Comparison of ENCODE assay signal across 8 cellular contexts in the genomic region with DNA sequence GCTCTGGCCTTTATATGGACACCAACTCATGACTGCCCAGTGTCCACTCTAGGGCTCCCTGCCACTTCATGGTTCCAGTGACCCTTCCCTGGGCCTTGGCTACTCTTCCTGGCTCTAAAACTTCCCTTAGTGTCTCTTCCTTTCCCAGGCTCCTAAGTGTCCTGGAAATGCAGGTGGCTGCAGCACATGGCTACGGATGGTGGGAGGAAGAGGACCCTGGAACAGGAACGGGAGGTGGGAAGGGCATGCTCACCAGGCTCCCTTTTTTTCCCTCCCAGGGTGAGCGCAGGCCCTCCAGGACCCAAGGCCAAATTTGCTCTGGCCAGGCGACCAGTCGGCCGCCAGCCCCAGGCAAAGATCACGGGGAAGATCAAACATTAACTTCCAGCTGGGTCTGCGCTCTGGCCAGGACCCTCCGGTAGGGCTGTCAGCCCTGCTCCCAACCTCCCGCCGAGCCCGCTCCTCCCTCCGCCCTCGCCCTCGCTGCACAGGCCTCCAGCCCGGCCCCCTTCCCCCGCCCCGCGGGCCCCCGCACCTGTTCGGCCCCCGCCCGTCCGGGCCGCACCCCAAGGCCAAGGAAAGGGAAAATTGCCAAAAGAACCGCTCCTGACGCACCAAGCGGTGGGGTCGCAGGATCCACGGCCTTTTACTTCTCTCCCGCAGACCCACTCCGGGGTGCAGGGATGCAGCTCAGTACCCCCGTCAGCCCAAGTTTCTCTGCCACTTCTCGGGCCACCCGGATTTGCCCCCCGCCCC. TPM values are rescaled to one million over a fixed set of nuclear protein-coding genes. Genes with fewer than 3 reads are reported as not detected.
A peak's percentile ranks its signal among the peaks of the same experiment; 100 is the strongest.
DNase-seq lines count a peak whose midpoint lies in the region; ATAC-seq lines count a peak whose summit lies in the region.

No MANE protein-coding gene starts in this region.

- no peaks in the 10 kb centered on the region for H3K9me3 ChIP-seq in effector memory CD4-positive, alpha-beta T cell (ENCODE audit: control insufficient read depth, low read length)
- H3K9me3 ChIP-seq in naive thymus-derived CD4-positive, alpha-beta T cell (ENCODE audit: control insufficient read depth in 2 of 3, low read length in 3 of 3), result no peaks in the 10 kb centered on the region
- H3K9me3 ChIP-seq in aorta (ENCODE audit: control insufficient read depth, low read length) (no peaks in the 10 kb centered on the region), MG63 (no peaks in the 10 kb centered on the region)

- DNase-seq in Right ventricle myocardium inferior (ENCODE audit: missing footprints), result no peak
- no peak for DNase-seq in cardiac septum (ENCODE audit: low spot score)
- DNase-seq in effector memory CD4-positive, alpha-beta T cell, result no peak
- peak in 6 of 9 donors; percentile 11 to 23 (median 20) for DNase-seq in naive thymus-derived CD4-positive, alpha-beta T cell
- peak in 1 of 2 donors; percentile 62 for DNase-seq in aorta
- DNase-seq in head of caudate nucleus, result no peak
- no peak for DNase-seq in MG63

- H3K36me3 Mint-ChIP-seq in naive thymus-derived CD4-positive, alpha-beta T cell, result peaks cover 0 to 8% (median 0%) of the 10 kb centered on the region in 5 donors

- POLR2A ChIA-PET in naive thymus-derived CD4-positive, alpha-beta T cell (lab: Charles Lee), result interaction anchor here (0.7 to 2.5 kb wide), 5 partner anchors 10 to 108 kb away, joined by 3 to 13 read pairs (median 3); a partner anchor contains a TSS

- H3K4me1 ChIP-seq in effector memory CD4-positive, alpha-beta T cell (ENCODE audit: control insufficient read depth, insufficient read depth, low read length, poor library complexity, severe bottlenecking), result peaks cover 19% of the 10 kb centered on the region
- H3K4me1 ChIP-seq in naive thymus-derived CD4-positive, alpha-beta T cell (ENCODE audit: control insufficient read depth in 2 of 2, insufficient read depth in 2 of 2, low read length in 2 of 2), result peaks cover 10 to 20% of the 10 kb centered on the region in 2 donors
- no peaks in the 10 kb centered on the region for H3K4me1 ChIP-seq in aorta (ENCODE audit: control insufficient read depth in 1 of 2, insufficient read depth in 2 of 2, low read length in 2 of 2)

- H3K4me3 ChIP-seq in effector memory CD4-positive, alpha-beta T cell (ENCODE audit: insufficient read depth, low read depth, low read length, poor library complexity, severe bottlenecking), result peak overlapping the region; percentile 68
- peak overlapping the region; percentile 59 for H3K4me3 ChIP-seq in naive thymus-derived CD4-positive, alpha-beta T cell (ENCODE audit: low read length)
- H3K4me3 ChIP-seq in aorta (ENCODE audit: low read length in 2 of 2) (peak overlapping the region; percentile 65 to 96), MG63 (no peak overlapping the region)

- peak overlapping the region; percentile 78 to 96 (median 92) for H3K4me3 Mint-ChIP-seq in naive thymus-derived CD4-positive, alpha-beta T cell

- no peaks in the 10 kb centered on the region for H3K27me3 ChIP-seq in effector memory CD4-positive, alpha-beta T cell (replicated peaks; ENCODE audit: control insufficient read depth, insufficient read depth, low read length, poor library complexity, severe bottlenecking)
- no peaks in the 10 kb centered on the region for H3K27me3 ChIP-seq in naive thymus-derived CD4-positive, alpha-beta T cell (ENCODE audit: control insufficient read depth in 2 of 2, insufficient read depth in 2 of 2, low read length in 2 of 2)
- no peaks in the 10 kb centered on the region for H3K27me3 ChIP-seq in aorta (ENCODE audit: control insufficient read depth in 1 of 2, insufficient read depth in 2 of 2, low read length in 1 of 2)
- no peaks in the 10 kb centered on the region for H3K27me3 ChIP-seq in MG63

- peak overlapping the region; percentile 38 for H3K27ac ChIP-seq in effector memory CD4-positive, alpha-beta T cell (ENCODE audit: insufficient read depth, low read length, poor library complexity, severe bottlenecking)
- peak overlapping the region; percentile 65 for H3K27ac ChIP-seq in naive thymus-derived CD4-positive, alpha-beta T cell (ENCODE audit: low read depth, low read length)
- H3K27ac ChIP-seq in aorta (ENCODE audit: low read depth in 1 of 2, low read length in 2 of 2), result peak overlapping the region; percentile 23 to 33

- peaks cover 18 to 45% (median 39%) of the 10 kb centered on the region in 7 donors for H3K4me1 Mint-ChIP-seq in naive thymus-derived CD4-positive, alpha-beta T cell

- no peaks in the 10 kb centered on the region for H3K36me3 ChIP-seq in effector memory CD4-positive, alpha-beta T cell (ENCODE audit: control insufficient read depth, insufficient read depth, low read length)
- H3K36me3 ChIP-seq in naive thymus-derived CD4-positive, alpha-beta T cell (ENCODE audit: control insufficient read depth in 2 of 3, insufficient read depth in 3 of 3, low read length in 3 of 3), result peaks cover 0 to 5% (median 0%) of the 10 kb centered on the region in 3 experiments
- H3K36me3 ChIP-seq in aorta (ENCODE audit: control insufficient read depth in 1 of 2, insufficient read depth in 2 of 2, low read length in 1 of 2) (no peaks in the 10 kb centered on the region), MG63 (no peaks in the 10 kb centered on the region)

- 2 to 3% methylated on average over 8 to 36 of the region's 36 CpGs for WGBS in aorta, 2 donors

- H3K9me3 Mint-ChIP-seq in naive thymus-derived CD4-positive, alpha-beta T cell, result no peaks in the 10 kb centered on the region

- intact Hi-C loops in Right ventricle myocardium inferior (cut with DNase I) (loop anchor here (2.0 to 5.0 kb wide), 3 partner anchors 19 to 76 kb away; a partner anchor contains a TSS), cardiac septum (cut with DNase I) (loop anchor here (5.0 to 10.0 kb wide), 2 partner anchors 59 to 111 kb away; a partner anchor contains a TSS), aorta (cut with DNase I) (loop anchor here (5.0 kb wide), 1 partner anchor 59 kb away; a partner anchor contains a TSS), head of caudate nucleus (cut with DNase I) (no loop called here)
- intact Hi-C loops in naive thymus-derived CD4-positive, alpha-beta T cell (cut with micrococcal nuclease), result loop anchor here (2.0 to 5.0 kb wide), 3 partner anchors 55 to 109 kb away; a partner anchor contains a TSS

- ATAC-seq in Right ventricle myocardium inferior, result peak; percentile 33
- no peak for ATAC-seq in naive thymus-derived CD4-positive, alpha-beta T cell
- peak; percentile 54 for ATAC-seq in aorta (ENCODE audit: low FRiP score)
- ATAC-seq in HG02759 (IDR thresholded peaks at IDR 0.05; ENCODE audit: unreplicated experiment), result no peak

- H3K27me3 Mint-ChIP-seq in naive thymus-derived CD4-positive, alpha-beta T cell, result peaks cover 0 to 46% (median 0%) of the 10 kb centered on the region in 5 donors

- CTCF ChIA-PET in naive thymus-derived CD4-positive, alpha-beta T cell (lab: Charles Lee), result interaction anchor here (1.5 kb wide), 1 partner anchor 11 kb away, joined by 6 read pairs; no protein-coding TSS in a partner anchor

- peak overlapping the region; percentile 58 to 96 (median 91) for H3K27ac Mint-ChIP-seq in naive thymus-derived CD4-positive, alpha-beta T cell

RNA-seq across cellular contexts. Expression of a gene that starts 1.0 kb away (rescaled TPM):
- total RNA-seq in Right ventricle myocardium inferior, result 73.6 TPM
- total RNA-seq in cardiac septum, result 46.0 TPM
- total RNA-seq in naive thymus-derived CD4-positive, alpha-beta T cell, result 10 to 100 TPM; 20.2 to 59.2 (median 49.3) TPM
- 10 to 100 TPM; 34.4 to 57.2 TPM for polyA plus RNA-seq in naive thymus-derived CD4-positive, alpha-beta T cell
- total RNA-seq in aorta, result 10 to 100 TPM; 25.7 to 51.3 TPM
- polyA plus RNA-seq in aorta, result 10 to 100 TPM; 31.2 to 37.3 TPM
- total RNA-seq in MG63 (2014; rRNA removed; shearing (Covaris generic); ENCODE audit: low replicate concordance), result not detected in 2 replicates

RNA-seq across cellular contexts. Expression of a gene that starts 54.0 kb away (rescaled TPM):
- 13.4 TPM for total RNA-seq in Right ventricle myocardium inferior
- total RNA-seq in cardiac septum, result 19.8 TPM
- 10 to 100 TPM in 2 of 5 experiments, 1 to 10 TPM in 3; 4.5 to 11.7 (median 6.7) TPM for total RNA-seq in naive thymus-derived CD4-positive, alpha-beta T cell
- polyA plus RNA-seq in naive thymus-derived CD4-positive, alpha-beta T cell, result 1 to 10 TPM; 2.9 to 3.9 TPM
- 10 to 100 TPM; 12.5 to 35.4 TPM for total RNA-seq in aorta
- 1 to 10 TPM; 3.6 to 5.1 TPM for polyA plus RNA-seq in aorta
- 9.0 TPM in 2 replicates for total RNA-seq in MG63 (2014; rRNA removed; shearing (Covaris generic); ENCODE audit: low replicate concordance)

Comparison
In these comparisons a context has a peak if more than half of its experiments do, and no peak if none do; other contexts are left out.
1. ATAC-seq: peak in Right ventricle myocardium inferior (single experiment) and aorta (single experiment); none in naive thymus-derived CD4-positive, alpha-beta T cell (single experiment) and HG02759 (single experiment).
2. DNase-seq: peak in naive thymus-derived CD4-positive, alpha-beta T cell (6 of 9); none in Right ventricle myocardium inferior (single experiment), cardiac septum (single experiment), effector memory CD4-positive, alpha-beta T cell (0 of 3), head of caudate nucleus (0 of 42) and MG63 (single experiment).
3. RNA of a gene that starts 1.0 kb away (total RNA-seq): 73.6 TPM in Right ventricle myocardium inferior (single experiment), 25.7 to 51.3 TPM in aorta, 20.2 to 59.2 TPM in naive thymus-derived CD4-positive, alpha-beta T cell and 46.0 TPM in cardiac septum (single experiment); not detected in MG63; every median in the first group is over 10 times any median in the second.
4. Peak in every context shown above with its lines, with median percentiles within 50 percentile points of each other: H3K27ac ChIP-seq.